In the genomic region with DNA sequence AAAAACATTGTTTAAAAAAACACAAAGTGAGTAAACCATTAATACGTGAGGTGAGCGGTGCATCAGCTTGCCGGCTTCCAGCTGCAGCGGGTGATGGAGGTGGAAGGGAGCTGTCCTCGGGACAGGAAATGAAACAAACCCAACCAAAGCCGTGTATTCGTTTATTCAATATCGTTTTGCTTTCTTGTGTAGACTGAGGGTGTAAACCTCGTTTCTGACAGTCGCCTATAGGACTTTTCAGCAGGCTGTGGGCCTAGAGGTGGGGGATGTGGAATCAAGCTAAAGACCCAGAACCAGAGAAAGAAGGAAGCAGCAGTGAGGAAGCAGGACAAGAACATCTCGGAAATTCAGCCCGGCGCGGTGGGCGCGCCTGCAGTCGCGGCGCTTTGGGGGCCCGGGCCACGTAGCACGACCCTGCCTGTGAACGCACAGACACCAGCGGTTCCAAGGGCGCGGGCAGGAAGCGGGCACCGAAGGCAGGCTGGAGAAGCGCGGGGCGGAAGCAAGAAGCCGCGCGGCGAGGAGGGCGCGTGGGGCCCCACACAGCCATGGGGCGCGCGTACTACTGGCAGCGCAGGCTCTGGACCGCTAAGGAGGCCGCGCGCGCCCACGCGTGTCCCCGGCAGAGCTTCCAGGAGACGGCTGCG, we compare ENCODE assay signal across 8 cellular contexts. TPM values are rescaled to one million over a fixed set of nuclear protein-coding genes. Genes with fewer than 3 reads are reported as not detected.
A peak's percentile ranks its signal among the peaks of the same experiment; 100 is the strongest.
DNase-seq lines count a peak whose midpoint lies in the region; ATAC-seq, FAIRE-seq and TF ChIP-seq lines count a peak whose summit lies in the region.

No MANE protein-coding gene starts in this region.

- no peaks in the 10 kb centered on the region for H3K9me3 Mint-ChIP-seq in CD8-positive, alpha-beta T cell
- H3K9me3 Mint-ChIP-seq in memory B cell = peaks cover 21% of the 10 kb centered on the region

- peaks cover 11% of the 10 kb centered on the region for H3K36me3 Mint-ChIP-seq in CD8-positive, alpha-beta T cell
- H3K36me3 Mint-ChIP-seq in memory B cell = peaks cover 21% of the 10 kb centered on the region

- 18% methylated on average over 47 of the region's 51 CpGs for WGBS in suprapubic skin

- POLR2A ChIA-PET in CD8-positive, alpha-beta T cell (lab: Charles Lee) = interaction anchor here (0.9 to 1.5 kb wide), 4 partner anchors 24 to 965 kb away, joined by 3 to 5 read pairs (median 4); no protein-coding TSS in a partner anchor

- H3K27ac Mint-ChIP-seq in CD8-positive, alpha-beta T cell = peak overlapping the region; percentile 100
- peak overlapping the region; percentile 96 for H3K27ac Mint-ChIP-seq in memory B cell

- peak; percentile 48 for ATAC-seq in CD8-positive, alpha-beta T cell
- ATAC-seq in GM21528 (IDR thresholded peaks at IDR 0.05; ENCODE audit: low FRiP score, unreplicated experiment) (peak; percentile 30), memory B cell (ENCODE audit: low read depth) (peak; percentile 2)

- H3K4me3 Mint-ChIP-seq in CD8-positive, alpha-beta T cell = peak overlapping the region; percentile 92
- peak overlapping the region; percentile 83 for H3K4me3 Mint-ChIP-seq in memory B cell

- H3K27me3 Mint-ChIP-seq in CD8-positive, alpha-beta T cell (ENCODE audit: low read depth) = peaks cover 2% of the 10 kb centered on the region
- H3K27me3 Mint-ChIP-seq in memory B cell = peaks cover 15% of the 10 kb centered on the region

- H3K36me3 ChIP-seq in CD8-positive, alpha-beta T cell (ENCODE audit: insufficient read depth, low read length) = no peaks in the 10 kb centered on the region
- H3K36me3 ChIP-seq in bronchial epithelial cell (ENCODE audit: control insufficient read depth, insufficient read depth, low read length) (no peaks in the 10 kb centered on the region), suprapubic skin (no peaks in the 10 kb centered on the region)

- peaks cover 24% of the 10 kb centered on the region for H3K4me1 ChIP-seq in CD8-positive, alpha-beta T cell (ENCODE audit: insufficient read depth, low read length)
- peaks cover 18% of the 10 kb centered on the region for H3K4me1 ChIP-seq in suprapubic skin

- intact Hi-C loops in CD8-positive, alpha-beta T cell (cut with DNase I, micrococcal nuclease) = loop anchor here (2.0 to 10.0 kb wide), 6 partner anchors 179 to 1039 kb away; partner anchors contain the start of genes ADNP2 (in 1 of the 2) and CTDP1 (in 1 of the 2)

- no peaks in the 10 kb centered on the region for H3K9me3 ChIP-seq in CD8-positive, alpha-beta T cell (ENCODE audit: low read length)
- no peaks in the 10 kb centered on the region for H3K9me3 ChIP-seq in suprapubic skin

- TF ChIP-seq POLR2A in suprapubic skin (IDR thresholded peaks at IDR 0.05) (no peak), H54 (IDR thresholded peaks at IDR 0.05; ENCODE audit: low read depth, low read length) (no peak)

- peaks cover 45% of the 10 kb centered on the region for H3K4me1 Mint-ChIP-seq in CD8-positive, alpha-beta T cell (ENCODE audit: low read depth)
- peaks cover 22% of the 10 kb centered on the region for H3K4me1 Mint-ChIP-seq in memory B cell

- H3K4me3 ChIP-seq in CD8-positive, alpha-beta T cell (ENCODE audit: low read depth, low read length) = peak overlapping the region; percentile 93
- peak overlapping the region; percentile 59 for H3K4me3 ChIP-seq in bronchial epithelial cell (ENCODE audit: low read depth, low read length)
- H3K4me3 ChIP-seq in suprapubic skin = peak overlapping the region; percentile 80

- TF ChIP-seq EP300 in suprapubic skin (IDR thresholded peaks at IDR 0.05) = no peak

- TF ChIP-seq CTCF in CD8-positive, alpha-beta T cell (IDR thresholded peaks at IDR 0.05) = no peak
- TF ChIP-seq CTCF in bronchial epithelial cell (IDR thresholded peaks at IDR 0.05; ENCODE audit: insufficient read depth, low read length, severe bottlenecking) = no peak
- TF ChIP-seq CTCF in suprapubic skin (IDR thresholded peaks at IDR 0.05) = no peak

- FAIRE-seq in bronchial epithelial cell (lab: Jason Lieb, UNC) (no peak), H54 (lab: Jason Lieb, UNC) (no peak)

- CTCF ChIA-PET in CD8-positive, alpha-beta T cell (lab: Charles Lee) = interaction anchor here (1.3 kb wide), 1 partner anchor 613 kb away, joined by 3 read pairs; no protein-coding TSS in a partner anchor

- in situ Hi-C loops in ACHN (cut with HindIII; ENCODE audit: low pct_ligation_motif_present, low pct_unique_long_range_greater_than_20kb, low sequenced_read_pairs) = no loop called here

- peak overlapping the region; percentile 96 for H3K27ac ChIP-seq in CD8-positive, alpha-beta T cell (ENCODE audit: low read depth, low read length)
- peak overlapping the region; percentile 90 for H3K27ac ChIP-seq in suprapubic skin

- peak in 5 of 7 experiments; percentile 8 to 58 (median 16) for DNase-seq in CD8-positive, alpha-beta T cell
- peak; percentile 13 for DNase-seq in NCI-H748 treated with DMSO at 0.1 percent for 48 hours (lab: John Stamatoyannopoulos, UW)
- no peak for DNase-seq in bronchial epithelial cell (ENCODE audit: low read depth)
- DNase-seq in memory B cell (ENCODE audit: low spot score in 2 of 2) = no peak
- DNase-seq in suprapubic skin (ENCODE audit: low spot score in 2 of 2) = peak; percentile 81 to 86
- no peak for DNase-seq in ACHN
- DNase-seq in H54 (ENCODE audit: insufficient read length, low spot score) = no peak

- H3K27me3 ChIP-seq in CD8-positive, alpha-beta T cell (ENCODE audit: insufficient read depth, low read length) = no peaks in the 10 kb centered on the region
- H3K27me3 ChIP-seq in bronchial epithelial cell (ENCODE audit: control insufficient read depth, insufficient read depth, low read length) (no peaks in the 10 kb centered on the region), suprapubic skin (no peaks in the 10 kb centered on the region)

RNA-seq across cellular contexts. Expression of gene ATP9B, which starts 0.8 kb away (rescaled TPM):
- total RNA-seq in CD8-positive, alpha-beta T cell = 10 to 100 TPM; 60.8 to 61.1 TPM
- total RNA-seq in bronchial epithelial cell (10.8 and 24.1 TPM in 2 replicates), suprapubic skin (100 to 1,000 TPM in 1 of 4 donors, 10 to 100 TPM in 3; 30.2 to 109 (median 37.4) TPM)

Comparison
In these comparisons a context has a peak if more than half of its experiments do, and no peak if none do; other contexts are left out.
1. DNase-seq: peak in CD8-positive, alpha-beta T cell (5 of 7), NCI-H748 treated with DMSO at 0.1 percent for 48 hours (single experiment) and suprapubic skin (2 of 2); none in bronchial epithelial cell (single experiment), memory B cell (0 of 2), ACHN (single experiment) and H54 (single experiment).
2. Peak in every context shown above with its lines, with median percentiles within 50 percentile points of each other: ATAC-seq and H3K4me3 ChIP-seq.